Comparison of ENCODE assay signal across 17 cellular contexts in the genomic region with DNA sequence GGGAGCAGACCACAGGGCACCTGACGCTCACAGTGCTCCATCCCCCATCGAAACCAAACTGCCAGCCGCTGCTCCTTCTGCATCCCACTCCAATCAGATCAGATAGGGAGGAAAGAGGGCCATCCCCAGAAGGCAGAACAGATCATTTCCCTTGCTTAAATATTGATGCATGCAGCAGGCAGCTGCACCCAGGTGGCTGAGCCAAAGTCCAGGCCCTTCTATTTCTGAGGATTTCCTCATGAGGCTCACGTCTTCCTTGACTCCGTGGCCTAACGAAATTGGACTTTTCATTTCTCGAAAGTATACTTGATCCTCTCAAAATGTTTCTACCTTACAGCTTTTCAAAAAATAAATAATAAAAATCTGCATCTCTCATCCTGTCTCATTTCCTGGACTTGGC.
DNase-seq lines count a peak whose midpoint lies in the region; ATAC-seq, FAIRE-seq and TF ChIP-seq lines count a peak whose summit lies in the region.
"Had no signal": no experiment of that assay in that cellular context is flagged by ENCODE, and none has a peak within 500 bp of the region (broad histone marks: within the 10 kb centered on the region; RNA-seq: fewer than 3 reads in every experiment).

No MANE protein-coding gene starts in this region.

- TF ChIP-seq RAD21 in SK-N-SH (IDR thresholded peaks at IDR 0.05; ENCODE audit: low read length), result no peak

- no peak overlapping the region for H3K9ac ChIP-seq in SK-N-SH
- H3K9ac ChIP-seq: BLaER1 treated with 17β-estradiol and CSF1 and Interleukin-3, amounts not matched to agents 10 nM and 100 nM had no signal

- POLR2A ChIA-PET in SK-N-SH (lab: Yijun Ruan, JAX), result no interaction called here

- no peaks in the 10 kb centered on the region for H3K4me1 ChIP-seq in SK-N-SH (ENCODE audit: control insufficient read depth in 1 of 2, insufficient read depth in 2 of 2, low read depth in 1 of 2, low read length in 1 of 2)
- H3K4me1 ChIP-seq: BLaER1 treated with 17β-estradiol and CSF1 and Interleukin-3, amounts not matched to agents 10 nM and 100 nM; Caco-2 had no signal

- DNase-seq in SK-N-SH, result peak; percentile 20
- peak; percentile 24 for DNase-seq in DMS53 treated with DMSO at 0.1 percent for 48 hours (lab: John Stamatoyannopoulos, UW; ENCODE audit: unreplicated experiment)
- DNase-seq in left colon, result peak in 1 of 2 donors; percentile 5
- DNase-seq in GM19239 (ENCODE audit: insufficient read length, low spot score), result no peak
- no peak for DNase-seq in stimulated activated CD4-positive, alpha-beta T cell treated with anti-CD3 and anti-CD28 coated beads, Interleukin-4, amount 100 ng/mL, for 24 hours
- DNase-seq: Caco-2; CD8-positive, alpha-beta memory T cell; DMS79 treated with DMSO at 0.1 percent for 48 hours; HCEC 1CT; IMR-90 had no signal

- WGBS in SK-N-SH (ENCODE audit: low lambda C conversion rate), result 46% methylated on average over 7 of the region's 7 CpGs

- ATAC-seq in SK-N-SH treated with all-trans-retinoic acid at 6 μM for 48 hours (no peak), left colon (peak; percentile 52), HG03342 (IDR thresholded peaks at IDR 0.05; ENCODE audit: unreplicated experiment) (no peak)
- ATAC-seq: GM12878, K562 had no signal

- no peak overlapping the region for H3K4me3 ChIP-seq in SK-N-SH (ENCODE audit: low read depth in 2 of 2, low read length in 1 of 2)
- H3K4me3 ChIP-seq: BLaER1 treated with 17β-estradiol and CSF1 and Interleukin-3, amounts not matched to agents 10 nM and 100 nM; GM12878; K562 had no signal

- no peaks in the 10 kb centered on the region for H3F3A ChIP-seq in SK-N-SH (replicated peaks; ENCODE audit: insufficient read depth)

- H3K9me3 ChIP-seq in SK-N-SH, result no peaks in the 10 kb centered on the region
- H3K9me3 ChIP-seq: BLaER1 treated with 17β-estradiol and CSF1 and Interleukin-3, amounts not matched to agents 10 nM and 100 nM; Caco-2 had no signal

- H2AFZ ChIP-seq in SK-N-SH (ENCODE audit: low read depth), result no peak overlapping the region

- no peaks in the 10 kb centered on the region for H3K27me3 ChIP-seq in SK-N-SH (ENCODE audit: insufficient read depth)
- H3K27me3 ChIP-seq: BLaER1 treated with 17β-estradiol and CSF1 and Interleukin-3, amounts not matched to agents 10 nM and 100 nM had no signal

- no peaks in the 10 kb centered on the region for H3K79me2 ChIP-seq in SK-N-SH (ENCODE audit: insufficient read depth)

- no peak overlapping the region for H3K4me2 ChIP-seq in SK-N-SH
- H3K4me2 ChIP-seq: BLaER1 treated with 17β-estradiol and CSF1 and Interleukin-3, amounts not matched to agents 10 nM and 100 nM had no signal

- TF ChIP-seq CTCF in SK-N-SH (IDR thresholded peaks at IDR 0.05), result no peak

- H3K36me3 ChIP-seq in SK-N-SH (replicated peaks in 1 of 2; ENCODE audit: control insufficient read depth in 1 of 2, insufficient read depth in 2 of 2, low read length in 1 of 2), result no peaks in the 10 kb centered on the region
- H3K36me3 ChIP-seq: BLaER1 treated with 17β-estradiol and CSF1 and Interleukin-3, amounts not matched to agents 10 nM and 100 nM had no signal

- CTCF ChIA-PET in SK-N-SH (lab: Yijun Ruan, JAX), result no interaction called here

- H3K9me2 ChIP-seq in SK-N-SH, result no peaks in the 10 kb centered on the region

- intact Hi-C loops in left colon (cut with DNase I, micrococcal nuclease), result no loop called here

- no peaks in the 10 kb centered on the region for H4K20me1 ChIP-seq in SK-N-SH (ENCODE audit: insufficient read depth)
- H4K20me1 ChIP-seq: BLaER1 treated with 17β-estradiol and CSF1 and Interleukin-3, amounts not matched to agents 10 nM and 100 nM had no signal

- FAIRE-seq in GM19239 (lab: Jason Lieb, UNC), result no peak
- FAIRE-seq: D721Med, GM12878, HTR-8/SVneo, K562 had no signal

- H3K27ac ChIP-seq in SK-N-SH (ENCODE audit: low read depth in 2 of 2, low read length in 1 of 2), result no peak overlapping the region
- H3K27ac ChIP-seq: BLaER1 treated with 17β-estradiol and CSF1 and Interleukin-3, amounts not matched to agents 10 nM and 100 nM had no signal

- TF ChIP-seq EP300 in SK-N-SH (IDR thresholded peaks at IDR 0.05; ENCODE audit: borderline replicate concordance in 1 of 2, low read depth in 1 of 2, low read length in 1 of 2), result no peak

TF ChIP-seq in SK-N-SH, 30 proteins besides CTCF, POLR2A, EP300 and RAD21:
- TF ChIP-seq PBX3 (IDR thresholded peaks at IDR 0.05) (no peak), TCF12 (IDR thresholded peaks at IDR 0.05) (no peak), USF2 (IDR thresholded peaks at IDR 0.05; ENCODE audit: borderline replicate concordance, low read depth, low read length) (no peak), SIN3A (IDR thresholded peaks at IDR 0.05; ENCODE audit: borderline replicate concordance, low read depth, low read length) (no peak), NFIC (IDR thresholded peaks at IDR 0.05; ENCODE audit: borderline replicate concordance) (no peak), YY1 (IDR thresholded peaks at IDR 0.05; ENCODE audit: low read depth) (no peak), EZH2phosphoT487 (IDR thresholded peaks at IDR 0.05; ENCODE audit: borderline replicate concordance, low read depth) (no peak), GATA2 (CRISPR knock-in tag; IDR thresholded peaks at IDR 0.05) (no peak)
TF ChIP-seq in SK-N-SH: peak in this region for 0.

TF ChIP-seq in SK-N-SH treated with all-trans-retinoic acid at 6 μM for 48 hours, 23 proteins besides CTCF, POLR2A, EP300 and RAD21:
- TF ChIP-seq ESRRG (CRISPR knock-in tag; IDR thresholded peaks at IDR 0.05) (no peak), PPARA (CRISPR knock-in tag; IDR thresholded peaks at IDR 0.05; ENCODE audit: borderline replicate concordance) (no peak), ZC3H10 (CRISPR knock-in tag; IDR thresholded peaks at IDR 0.05) (no peak), RARB (CRISPR knock-in tag; IDR thresholded peaks at IDR 0.05) (no peak)
- TF ChIP-seq, protein P1, sequence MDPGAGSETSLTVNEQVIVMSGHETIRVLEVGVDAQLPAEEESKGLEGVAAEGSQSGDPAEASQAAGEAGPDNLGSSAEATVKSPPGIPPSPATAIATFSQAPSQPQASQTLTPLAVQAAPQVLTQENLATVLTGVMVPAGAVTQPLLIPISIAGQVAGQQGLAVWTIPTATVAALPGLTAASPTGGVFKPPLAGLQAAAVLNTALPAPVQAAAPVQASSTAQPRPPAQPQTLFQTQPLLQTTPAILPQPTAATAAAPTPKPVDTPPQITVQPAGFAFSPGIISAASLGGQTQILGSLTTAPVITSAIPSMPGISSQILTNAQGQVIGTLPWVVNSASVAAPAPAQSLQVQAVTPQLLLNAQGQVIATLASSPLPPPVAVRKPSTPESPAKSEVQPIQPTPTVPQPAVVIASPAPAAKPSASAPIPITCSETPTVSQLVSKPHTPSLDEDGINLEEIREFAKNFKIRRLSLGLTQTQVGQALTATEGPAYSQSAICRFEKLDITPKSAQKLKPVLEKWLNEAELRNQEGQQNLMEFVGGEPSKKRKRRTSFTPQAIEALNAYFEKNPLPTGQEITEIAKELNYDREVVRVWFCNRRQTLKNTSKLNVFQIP (CRISPR knock-in tag; IDR thresholded peaks at IDR 0.05; ENCODE audit: borderline replicate concordance, low read depth), result no peak

Comparison
In these comparisons a context has a peak if more than half of its experiments do, and no peak if none do; other contexts are left out.
1. DNase-seq: peak in SK-N-SH (single experiment) and DMS53 treated with DMSO at 0.1 percent for 48 hours (single experiment); none in GM19239 (single experiment) and stimulated activated CD4-positive, alpha-beta T cell treated with anti-CD3 and anti-CD28 coated beads, Interleukin-4, amount 100 ng/mL, for 24 hours (single experiment).